1 cellular context compared by ENCODE assay signal in the genomic region with DNA sequence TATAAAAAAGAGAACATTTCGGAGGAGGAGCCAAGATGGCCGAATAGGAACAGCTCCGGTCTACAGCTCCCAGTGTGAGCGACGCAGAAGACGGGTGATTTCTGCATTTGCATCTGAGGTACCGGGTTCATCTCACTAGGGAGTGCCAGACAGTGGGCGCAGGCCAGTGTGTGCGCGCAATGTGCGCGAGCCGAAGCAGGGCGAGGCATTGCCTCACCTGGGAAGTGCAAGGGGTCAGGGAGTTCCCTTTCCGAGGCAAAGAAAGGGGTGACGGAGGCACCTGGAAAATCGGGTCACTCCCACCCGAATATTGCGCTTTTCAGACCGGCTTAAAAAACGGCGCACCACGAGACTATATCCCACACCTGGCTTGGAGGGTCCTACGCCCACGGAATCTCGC.
TF ChIP-seq lines count a peak whose summit lies in the region.

No MANE protein-coding gene starts in this region.

TF ChIP-seq in H1, 55 proteins besides CTCF, POLR2A, EP300 and RAD21:
- TF ChIP-seq YY1 (IDR thresholded peaks at IDR 0.05; ENCODE audit: low read depth, low read length): peak; percentile 30; the same call in 1 of the 2 replicates
